In genomic region chr1:160900683-160901082, GRCh38 we compare ENCODE assay signal across 5 cellular contexts. TPM values are rescaled to one million over a fixed set of nuclear protein-coding genes. Genes with fewer than 3 reads are reported as not detected.
"Had no signal": no experiment of that assay in that cellular context is flagged by ENCODE, and none has a peak within 500 bp of the region (broad histone marks: within the 10 kb centered on the region; RNA-seq: fewer than 3 reads in every experiment).

No MANE protein-coding gene starts in this region.

RNA-seq across cellular contexts. Expression of gene ITLN1, which starts 15.7 kb away (rescaled TPM):
- total RNA-seq: HepG2, HT-29, HT1080, IMR-90 had no signal
- polyA plus RNA-seq: HepG2, IgD-negative memory B cell, IMR-90 had no signal

RNA-seq across cellular contexts. Expression of gene CD244, which starts 38.0 kb away (rescaled TPM):
- total RNA-seq: HT-29, HT1080, IMR-90 had no signal
- polyA plus RNA-seq: HepG2, IMR-90 had no signal

RNA-seq across cellular contexts. Expression of gene ITLN2, which starts 53.9 kb away (rescaled TPM):
- total RNA-seq: HepG2, HT-29, HT1080, IMR-90 had no signal
- polyA plus RNA-seq: HepG2, IgD-negative memory B cell, IMR-90 had no signal
